ENCODE assay signal across 25 cellular contexts in the genomic region with DNA sequence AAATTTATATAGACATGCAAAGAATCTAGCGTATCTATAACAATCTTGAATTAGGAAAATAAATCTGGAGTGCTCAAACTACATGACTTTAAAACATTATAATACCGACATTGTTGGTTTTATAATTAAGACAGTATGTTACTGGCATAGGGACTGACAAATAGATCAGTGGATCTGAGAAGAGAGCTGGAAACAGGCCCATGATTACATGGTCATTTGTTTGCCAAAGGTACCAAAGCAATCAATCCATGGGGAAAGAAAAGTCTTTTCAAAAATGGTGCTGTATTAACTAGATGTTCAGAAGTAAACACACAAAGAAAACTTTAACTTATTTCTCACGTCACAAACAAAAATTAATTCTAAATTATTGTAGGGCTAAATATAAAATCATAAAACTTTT.
"Had no signal": no experiment of that assay in that cellular context is flagged by ENCODE, and none has a peak within 500 bp of the region (broad histone marks: within the 10 kb centered on the region; RNA-seq: fewer than 3 reads in every experiment).

No MANE protein-coding gene starts in this region.

- H3K9me3 ChIP-seq: left lung, mucosa of descending colon, ovary, right atrium auricular region, stomach, testis, thyroid gland, transverse colon, upper lobe of left lung, vagina had no signal

- H3K4me1 ChIP-seq: left lung, right atrium auricular region, stomach, testis, thyroid gland, transverse colon, upper lobe of left lung, vagina had no signal

- H3K27me3 ChIP-seq: left lung, ovary, right atrium auricular region, stomach, testis, thyroid gland, transverse colon, upper lobe of left lung, vagina had no signal

- H3K27ac ChIP-seq: left lung, ovary, right atrium auricular region, skin epidermis, stomach, testis, thyroid gland, transverse colon, upper lobe of left lung, vagina had no signal

- ATAC-seq: left cardiac atrium; left lung; mucosa of descending colon; naive thymus-derived CD4-positive, alpha-beta T cell; natural killer cell treated with Interleukin-12 subunit alpha and Interleukin-12 subunit beta and Interleukin-15 and Interleukin-18, amount 100 ng/mL, for 72 hours; sciatic nerve; stimulated activated naive B cell treated with anti-CD40 and anti-IgM and Interleukin-4, amounts not matched to agents 10 μg/mL and 1 μg/mL and 100 μg/mL, for 72 hours; stimulated activated naive CD8-positive, alpha-beta T cell treated with anti-CD3 and anti-CD28 coated beads, Interleukin-15, Interleukin-2, amounts not matched to agents 100 U/mL and 50 U/mL, for 24 hours had no signal

- H3K36me3 ChIP-seq: left lung, ovary, right atrium auricular region, stomach, thyroid gland, transverse colon, upper lobe of left lung, vagina had no signal

- DNase-seq: hippocampal formation; kidney glomerular epithelial cell; left cardiac atrium; left lung; midbrain; mucosa of descending colon; naive thymus-derived CD4-positive, alpha-beta T cell; ovary; stimulated activated CD4-positive, alpha-beta T cell treated with anti-CD3 and anti-CD28 coated beads, Interleukin-12 subunit alpha, Interleukin-12 subunit beta, amount 100 ng/mL, for 4 hours; stimulated activated CD4-positive, alpha-beta T cell treated with anti-CD3 and anti-CD28 coated beads, Interleukin-15, amount 100 ng/mL, for 24 hours; stimulated activated CD4-positive, alpha-beta T cell treated with anti-CD3 and anti-CD28 coated beads, Interleukin-2, amount 100 ng/mL, for 24 hours; stimulated activated CD4-positive, alpha-beta T cell treated with anti-CD3 and anti-CD28 coated beads, Interleukin-4, amount 100 ng/mL, for 1 hour; stimulated activated naive B cell treated with anti-CD40 and anti-IgM and Interleukin-4, amounts not matched to agents 10 μg/mL and 1 μg/mL and 100 μg/mL, for 72 hours; stimulated activated naive CD8-positive, alpha-beta T cell treated with anti-CD3 and anti-CD28 coated beads, Interleukin-15, Interleukin-2, amounts not matched to agents 100 U/mL and 50 U/mL, for 24 hours; stomach; testis; thyroid gland; transverse colon; upper lobe of left lung had no signal

- H3K4me3 ChIP-seq: left lung, lung, mucosa of descending colon, ovary, right atrium auricular region, skin epidermis, stomach, testis, thyroid gland, transverse colon, upper lobe of left lung, vagina had no signal
